ENCODE assay signal across 16 cellular contexts in the genomic region with DNA sequence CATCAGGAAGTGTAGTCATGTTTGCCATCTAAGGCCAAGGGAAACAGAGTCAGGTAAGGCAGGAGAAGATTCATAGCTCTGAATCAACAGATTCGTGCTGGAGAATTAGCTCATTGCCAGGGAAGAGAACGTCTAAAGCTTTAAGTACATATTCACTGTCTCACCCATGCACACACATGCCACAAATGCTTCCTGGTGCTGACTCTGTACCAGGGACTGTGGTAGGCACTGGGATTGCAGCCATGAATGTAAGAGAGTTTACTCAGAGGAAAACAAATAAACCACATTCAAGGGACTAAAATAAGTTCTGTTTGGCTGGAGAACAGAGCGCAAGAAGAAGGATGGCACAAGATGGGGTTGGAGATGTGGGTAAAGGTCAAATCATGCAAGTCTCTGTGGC.
DNase-seq lines count a peak whose midpoint lies in the region; ATAC-seq and TF ChIP-seq lines count a peak whose summit lies in the region.
"Had no signal": no experiment of that assay in that cellular context is flagged by ENCODE, and none has a peak within 500 bp of the region (broad histone marks: within the 10 kb centered on the region; RNA-seq: fewer than 3 reads in every experiment).

No MANE protein-coding gene starts in this region.

- TF ChIP-seq CTCF in esophagus squamous epithelium (IDR thresholded peaks at IDR 0.05), result no peak

- no peak overlapping the region for H3K27ac Mint-ChIP-seq in activated CD4-positive, alpha-beta memory T cell treated with anti-CD3 and anti-CD28 coated beads for 36 hours
- H3K27ac Mint-ChIP-seq: activated B cell treated with CpG ODN at 0.5 μM for 24 hours, naive B cell had no signal

- H3K36me3 ChIP-seq in esophagus squamous epithelium, result no peaks in the 10 kb centered on the region

- H3K9me3 ChIP-seq in esophagus squamous epithelium, result no peaks in the 10 kb centered on the region
- H3K9me3 ChIP-seq: testis had no signal

- H3K27ac ChIP-seq in esophagus squamous epithelium, result no peak overlapping the region
- H3K27ac ChIP-seq: testis had no signal

- intact Hi-C loops in esophagus squamous epithelium (cut with DNase I), result no loop called here
- intact Hi-C loops in activated CD4-positive, alpha-beta memory T cell treated with anti-CD3 and anti-CD28 coated beads for 36 hours (cut with micrococcal nuclease), result no loop called here

- H3K27me3 Mint-ChIP-seq in activated CD4-positive, alpha-beta memory T cell treated with anti-CD3 and anti-CD28 coated beads for 36 hours, result peaks cover 11% of the 10 kb centered on the region

- no peak overlapping the region for H3K4me3 ChIP-seq in esophagus squamous epithelium
- H3K4me3 ChIP-seq: testis had no signal

- peak; percentile 53 for DNase-seq in EL
- DNase-seq in NCI-H2196 (lab: John Stamatoyannopoulos, UW; ENCODE audit: unreplicated experiment), result peak; percentile 9
- peak; percentile 95 for DNase-seq in fibroblast of gingiva (ENCODE audit: low read depth)
- DNase-seq in stromal cell of bone marrow (ENCODE audit: low read depth), result peak; percentile 25
- DNase-seq in esophagus squamous epithelium (lab: John Stamatoyannopoulos, UW), result no peak
- no peak for DNase-seq in activated CD4-positive, alpha-beta memory T cell treated with anti-CD3 and anti-CD28 coated beads for 36 hours
- DNase-seq: activated B cell treated with CpG ODN at 0.5 μM for 24 hours; activated CD8-positive, alpha-beta memory T cell treated with anti-CD3 and anti-CD28 coated beads, Interleukin-2, amount 50 U/mL, for 48 hours; activated naive CD4-positive, alpha-beta T cell treated with anti-CD3 and anti-CD28 coated beads, Interleukin-2, amount 50 U/mL, for 16 hours; caudate nucleus; GDM1; head of caudate nucleus; naive B cell; NCI-H1417; testis had no signal

- CTCF ChIA-PET in activated CD4-positive, alpha-beta memory T cell treated with anti-CD3 and anti-CD28 coated beads for 36 hours (lab: Charles Lee), result no interaction called here

- no peaks in the 10 kb centered on the region for H3K4me1 ChIP-seq in esophagus squamous epithelium

- 29 to 47% methylated on average over 3 of the region's 3 CpGs for WGBS in esophagus squamous epithelium, 2 donors

- no peak overlapping the region for H3K4me3 Mint-ChIP-seq in activated CD4-positive, alpha-beta memory T cell treated with anti-CD3 and anti-CD28 coated beads for 36 hours
- H3K4me3 Mint-ChIP-seq: activated B cell treated with CpG ODN at 0.5 μM for 24 hours, naive B cell had no signal

- no peaks in the 10 kb centered on the region for H3K4me1 Mint-ChIP-seq in activated CD4-positive, alpha-beta memory T cell treated with anti-CD3 and anti-CD28 coated beads for 36 hours (ENCODE audit: low read depth)
- H3K4me1 Mint-ChIP-seq: activated B cell treated with CpG ODN at 0.5 μM for 24 hours, naive B cell had no signal

- H3K27me3 ChIP-seq in esophagus squamous epithelium, result no peaks in the 10 kb centered on the region
- H3K27me3 ChIP-seq: testis had no signal

- no peak for ATAC-seq in GM18909 (IDR thresholded peaks at IDR 0.05; ENCODE audit: poor library complexity, unreplicated experiment)

- POLR2A ChIA-PET in activated CD4-positive, alpha-beta memory T cell treated with anti-CD3 and anti-CD28 coated beads for 36 hours (lab: Charles Lee), result no interaction called here

- no peaks in the 10 kb centered on the region for H3K36me3 Mint-ChIP-seq in activated CD4-positive, alpha-beta memory T cell treated with anti-CD3 and anti-CD28 coated beads for 36 hours

- no peak for TF ChIP-seq POLR2A in esophagus squamous epithelium (IDR thresholded peaks at IDR 0.05)

- H3K9me3 Mint-ChIP-seq in activated CD4-positive, alpha-beta memory T cell treated with anti-CD3 and anti-CD28 coated beads for 36 hours, result no peaks in the 10 kb centered on the region
- H3K9me3 Mint-ChIP-seq: activated B cell treated with CpG ODN at 0.5 μM for 24 hours, naive B cell had no signal

Comparison
In these comparisons a context has a peak if more than half of its experiments do, and no peak if none do; other contexts are left out.
1. DNase-seq: peak in EL (single experiment), NCI-H2196 (single experiment), fibroblast of gingiva (single experiment) and stromal cell of bone marrow (single experiment); none in esophagus squamous epithelium (single experiment) and activated CD4-positive, alpha-beta memory T cell treated with anti-CD3 and anti-CD28 coated beads for 36 hours (single experiment).